In genomic region chr2:238190445-238190844, GRCh38 we compare ENCODE assay signal across 35 cellular contexts. TPM values are rescaled to one million over a fixed set of nuclear protein-coding genes. Genes with fewer than 3 reads are reported as not detected.
"Had no signal": no experiment of that assay in that cellular context is flagged by ENCODE, and none has a peak within 500 bp of the region (broad histone marks: within the 10 kb centered on the region; RNA-seq: fewer than 3 reads in every experiment).

No MANE protein-coding gene starts in this region.

- H3K4me1 Mint-ChIP-seq: activated B cell treated with CpG ODN at 0.5 μM for 24 hours; activated T-helper 17 cell treated with anti-CD3 and anti-CD28 coated beads, Interleukin-2, amount 50 U/mL, for 72 hours had no signal

- H3K27me3 ChIP-seq: adrenal gland, body of pancreas, brain microvascular endothelial cell, breast epithelium had no signal

- H3K9me3 ChIP-seq: adrenal gland, body of pancreas, breast epithelium had no signal

- H3K4me3 Mint-ChIP-seq: activated B cell treated with CpG ODN at 0.5 μM for 24 hours; activated CD4-positive, alpha-beta memory T cell treated with anti-CD3 and anti-CD28 coated beads for 36 hours; activated CD4-positive, alpha-beta T cell treated with anti-CD3 and anti-CD28 coated beads, Interleukin-2, amount 10 ng/mL, durations not matched to agents 7 days and 5 days; activated CD8-positive, alpha-beta T cell treated with anti-CD3 and anti-CD28 coated beads for 36 hours; activated naive CD4-positive, alpha-beta T cell treated with anti-CD3 and anti-CD28 coated beads for 36 hours; activated naive CD8-positive, alpha-beta T cell treated with anti-CD3 and anti-CD28 coated beads for 36 hours; activated T-cell treated with anti-CD3 and anti-CD28 coated beads, Interleukin-2, amount 50 U/mL, for 4 hours; activated T-cell treated with anti-CD3 and anti-CD28 coated beads, Interleukin-2, amount 50 U/mL, for 72 hours; activated T-helper 1 cell treated with anti-CD3 and anti-CD28 coated beads, Interleukin-12 subunit alpha, Interleukin-12 subunit beta, Interleukin-2, Interleukin-4 antibody, amounts not matched to agents 30 ng/mL and 10 ng/mL and 1 ng/mL, durations not matched to agents 14 hours and 24 hours and 36 hours; activated T-helper 17 cell treated with anti-CD3 and anti-CD28 coated beads, Interleukin-2, amount 50 U/mL, for 72 hours; T-helper 1 cell treated with Interleukin-12 subunit alpha and Interleukin-12 subunit beta and Interleukin-4 antibody, amounts not matched to agents 30 μg/mL and 1 μg/mL, for 36 hours; T-helper 2 cell treated with Interferon-gamma antibody and Interleukin-4, amounts not matched to agents 5 μg/mL and 100 μg/mL, for 36 hours had no signal

- H3K27me3 Mint-ChIP-seq: activated B cell treated with CpG ODN at 0.5 μM for 24 hours; activated CD4-positive, alpha-beta memory T cell treated with anti-CD3 and anti-CD28 coated beads for 36 hours; activated CD4-positive, alpha-beta T cell treated with anti-CD3 and anti-CD28 coated beads, Interleukin-2, amount 10 ng/mL, durations not matched to agents 7 days and 5 days; activated CD8-positive, alpha-beta T cell treated with anti-CD3 and anti-CD28 coated beads for 36 hours; activated naive CD8-positive, alpha-beta T cell treated with anti-CD3 and anti-CD28 coated beads for 36 hours; activated T-helper 17 cell treated with anti-CD3 and anti-CD28 coated beads, Interleukin-2, amount 50 U/mL, for 72 hours had no signal

- H3K4me3 ChIP-seq: adrenal gland, body of pancreas, breast epithelium had no signal

- H3K27ac ChIP-seq: adrenal gland, body of pancreas, brain microvascular endothelial cell, breast epithelium, VCaP had no signal

- H3K9me3 Mint-ChIP-seq: activated B cell treated with CpG ODN at 0.5 μM for 24 hours; activated CD4-positive, alpha-beta memory T cell treated with anti-CD3 and anti-CD28 coated beads for 36 hours; activated CD4-positive, alpha-beta T cell treated with anti-CD3 and anti-CD28 coated beads, Interleukin-2, amount 10 ng/mL, durations not matched to agents 7 days and 5 days; activated CD8-positive, alpha-beta T cell treated with anti-CD3 and anti-CD28 coated beads for 36 hours; activated naive CD4-positive, alpha-beta T cell treated with anti-CD3 and anti-CD28 coated beads for 36 hours; activated naive CD4-positive, alpha-beta T cell treated with anti-CD3 and anti-CD28 coated beads, Interleukin-2, amount 50 U/mL, for 72 hours; activated naive CD8-positive, alpha-beta T cell treated with anti-CD3 and anti-CD28 coated beads for 36 hours; activated T-cell treated with anti-CD3 and anti-CD28 coated beads, Interleukin-2, amount 50 U/mL, for 4 hours; activated T-cell treated with anti-CD3 and anti-CD28 coated beads, Interleukin-2, amount 50 U/mL, for 72 hours; activated T-helper 1 cell treated with anti-CD3 and anti-CD28 coated beads, Interleukin-12 subunit alpha, Interleukin-12 subunit beta, Interleukin-2, Interleukin-4 antibody, amounts not matched to agents 30 ng/mL and 10 ng/mL and 1 ng/mL, durations not matched to agents 14 hours and 24 hours and 36 hours; activated T-helper 17 cell treated with anti-CD3 and anti-CD28 coated beads, Interleukin-2, amount 50 U/mL, for 72 hours; T-helper 1 cell treated with Interleukin-12 subunit alpha and Interleukin-12 subunit beta and Interleukin-4 antibody, amounts not matched to agents 30 μg/mL and 1 μg/mL, for 36 hours; T-helper 2 cell treated with Interferon-gamma antibody and Interleukin-4, amounts not matched to agents 5 μg/mL and 100 μg/mL, for 36 hours had no signal

- DNase-seq: activated B cell treated with CpG ODN at 0.5 μM for 24 hours; activated CD4-positive, alpha-beta memory T cell treated with anti-CD3 and anti-CD28 coated beads for 36 hours; activated CD4-positive, alpha-beta T cell treated with anti-CD3 and anti-CD28 coated beads for 48 hours; activated CD4-positive, alpha-beta T cell treated with anti-CD3 and anti-CD28 coated beads, Interleukin-2, amount 10 ng/mL, durations not matched to agents 7 days and 5 days; activated CD4-positive, CD25-positive, alpha-beta regulatory T cell treated with anti-CD3 and anti-CD28 coated beads, Interleukin-2, amount 50 U/mL, for 72 hours; activated CD8-positive, alpha-beta memory T cell treated with anti-CD3 and anti-CD28 coated beads, Interleukin-2, amount 50 U/mL, for 4 hours; activated CD8-positive, alpha-beta T cell treated with anti-CD3 and anti-CD28 coated beads for 36 hours; activated effector memory CD4-positive, alpha-beta T cell treated with anti-CD3 and anti-CD28 coated beads, Interleukin-2, amount 50 U/mL, for 16 hours; activated gamma-delta T cell treated with Interleukin-2 at 50 U/mL for 16 hours; activated naive CD4-positive, alpha-beta T cell; activated naive CD4-positive, alpha-beta T cell treated with anti-CD3 and anti-CD28 coated beads for 36 hours; activated naive CD4-positive, alpha-beta T cell treated with anti-CD3 and anti-CD28 coated beads, Interleukin-2, amount 50 U/mL, for 16 hours; activated naive CD8-positive, alpha-beta T cell treated with anti-CD3 and anti-CD28 coated beads for 36 hours; activated T-cell treated with anti-CD3 and anti-CD28 coated beads for 4 hours; activated T-cell treated with anti-CD3 and anti-CD28 coated beads, Interleukin-2, amount 50 U/mL, for 1 hour; activated T-cell treated with anti-CD3 and anti-CD28 coated beads, Interleukin-2, amount 50 U/mL, for 4 hours; activated T-cell treated with anti-CD3 and anti-CD28 coated beads, Interleukin-2, amount 50 U/mL, for 72 hours; adrenal gland; amniotic stem cell; aorta; body of pancreas; brain microvascular endothelial cell; central memory CD4-positive, alpha-beta T cell; T-helper 1 cell; T-helper 2 cell; T-helper 9 cell had no signal

- H3K27ac Mint-ChIP-seq: activated B cell treated with CpG ODN at 0.5 μM for 24 hours; activated CD4-positive, alpha-beta memory T cell treated with anti-CD3 and anti-CD28 coated beads for 36 hours; activated CD4-positive, alpha-beta T cell treated with anti-CD3 and anti-CD28 coated beads, Interleukin-2, amount 10 ng/mL, durations not matched to agents 7 days and 5 days; activated CD8-positive, alpha-beta T cell treated with anti-CD3 and anti-CD28 coated beads for 36 hours; activated naive CD4-positive, alpha-beta T cell treated with anti-CD3 and anti-CD28 coated beads for 36 hours; activated naive CD4-positive, alpha-beta T cell treated with anti-CD3 and anti-CD28 coated beads, Interleukin-2, amount 50 U/mL, for 72 hours; activated naive CD8-positive, alpha-beta T cell treated with anti-CD3 and anti-CD28 coated beads for 36 hours; activated T-helper 1 cell treated with anti-CD3 and anti-CD28 coated beads, Interleukin-12 subunit alpha, Interleukin-12 subunit beta, Interleukin-2, Interleukin-4 antibody, amounts not matched to agents 30 ng/mL and 10 ng/mL and 1 ng/mL, durations not matched to agents 14 hours and 24 hours and 36 hours; activated T-helper 17 cell treated with anti-CD3 and anti-CD28 coated beads, Interleukin-2, amount 50 U/mL, for 72 hours; T-helper 1 cell treated with Interleukin-12 subunit alpha and Interleukin-12 subunit beta and Interleukin-4 antibody, amounts not matched to agents 30 μg/mL and 1 μg/mL, for 36 hours; T-helper 2 cell treated with Interferon-gamma antibody and Interleukin-4, amounts not matched to agents 5 μg/mL and 100 μg/mL, for 36 hours had no signal

- H3K4me1 ChIP-seq: adrenal gland, body of pancreas, breast epithelium had no signal

- ATAC-seq: activated CD8-positive, alpha-beta T cell treated with anti-CD3 and anti-CD28 coated beads for 36 hours; activated naive CD4-positive, alpha-beta T cell treated with anti-CD3 and anti-CD28 coated beads, Interleukin-2, amount 50 U/mL, for 72 hours; activated T-cell treated with anti-CD3 and anti-CD28 coated beads, Interleukin-2, amount 50 U/mL, for 4 hours; activated T-cell treated with anti-CD3 and anti-CD28 coated beads, Interleukin-2, amount 50 U/mL, for 72 hours; activated T-helper 17 cell treated with anti-CD3 and anti-CD28 coated beads, Interleukin-2, amount 50 U/mL, for 72 hours; body of pancreas had no signal

- H3K36me3 ChIP-seq: breast epithelium had no signal

RNA-seq across cellular contexts. Expression of gene ERFE, which starts 31.7 kb away (rescaled TPM):
- total RNA-seq: activated B cell treated with CpG ODN at 0.5 μM for 24 hours; activated CD4-positive, alpha-beta memory T cell treated with anti-CD3 and anti-CD28 coated beads for 36 hours; activated CD4-positive, alpha-beta T cell treated with anti-CD3 and anti-CD28 coated beads, Interleukin-2, amount 10 ng/mL, durations not matched to agents 7 days and 5 days; activated T-helper 1 cell treated with anti-CD3 and anti-CD28 coated beads, Interleukin-12 subunit alpha, Interleukin-12 subunit beta, Interleukin-2, Interleukin-4 antibody, amounts not matched to agents 30 ng/mL and 10 ng/mL and 1 ng/mL, durations not matched to agents 14 hours and 24 hours and 36 hours; activated T-helper 17 cell treated with anti-CD3 and anti-CD28 coated beads, Interleukin-2, amount 50 U/mL, for 72 hours had no signal

RNA-seq across cellular contexts. Expression of gene KLHL30, which starts 52.0 kb away (rescaled TPM):
- total RNA-seq: activated B cell treated with CpG ODN at 0.5 μM for 24 hours; activated CD4-positive, alpha-beta memory T cell treated with anti-CD3 and anti-CD28 coated beads for 36 hours; activated CD4-positive, alpha-beta T cell treated with anti-CD3 and anti-CD28 coated beads, Interleukin-2, amount 10 ng/mL, durations not matched to agents 7 days and 5 days; activated CD8-positive, alpha-beta memory T cell treated with anti-CD3 and anti-CD28 coated beads for 36 hours; activated CD8-positive, alpha-beta T cell treated with anti-CD3 and anti-CD28 coated beads for 36 hours; activated naive CD4-positive, alpha-beta T cell treated with anti-CD3 and anti-CD28 coated beads for 36 hours; activated naive CD4-positive, alpha-beta T cell treated with anti-CD3 and anti-CD28 coated beads, Interleukin-2, amount 50 U/mL, for 72 hours; activated naive CD8-positive, alpha-beta T cell treated with anti-CD3 and anti-CD28 coated beads for 36 hours; activated T-cell treated with anti-CD3 and anti-CD28 coated beads, Interleukin-2, amount 50 U/mL, for 4 hours; activated T-cell treated with anti-CD3 and anti-CD28 coated beads, Interleukin-2, amount 50 U/mL, for 72 hours; activated T-helper 1 cell treated with anti-CD3 and anti-CD28 coated beads, Interleukin-12 subunit alpha, Interleukin-12 subunit beta, Interleukin-2, Interleukin-4 antibody, amounts not matched to agents 30 ng/mL and 10 ng/mL and 1 ng/mL, durations not matched to agents 14 hours and 24 hours and 36 hours; activated T-helper 17 cell treated with anti-CD3 and anti-CD28 coated beads, Interleukin-2, amount 50 U/mL, for 72 hours; cerebellum had no signal
